Comparison of ENCODE assay signal across 8 cellular contexts in the genomic region with DNA sequence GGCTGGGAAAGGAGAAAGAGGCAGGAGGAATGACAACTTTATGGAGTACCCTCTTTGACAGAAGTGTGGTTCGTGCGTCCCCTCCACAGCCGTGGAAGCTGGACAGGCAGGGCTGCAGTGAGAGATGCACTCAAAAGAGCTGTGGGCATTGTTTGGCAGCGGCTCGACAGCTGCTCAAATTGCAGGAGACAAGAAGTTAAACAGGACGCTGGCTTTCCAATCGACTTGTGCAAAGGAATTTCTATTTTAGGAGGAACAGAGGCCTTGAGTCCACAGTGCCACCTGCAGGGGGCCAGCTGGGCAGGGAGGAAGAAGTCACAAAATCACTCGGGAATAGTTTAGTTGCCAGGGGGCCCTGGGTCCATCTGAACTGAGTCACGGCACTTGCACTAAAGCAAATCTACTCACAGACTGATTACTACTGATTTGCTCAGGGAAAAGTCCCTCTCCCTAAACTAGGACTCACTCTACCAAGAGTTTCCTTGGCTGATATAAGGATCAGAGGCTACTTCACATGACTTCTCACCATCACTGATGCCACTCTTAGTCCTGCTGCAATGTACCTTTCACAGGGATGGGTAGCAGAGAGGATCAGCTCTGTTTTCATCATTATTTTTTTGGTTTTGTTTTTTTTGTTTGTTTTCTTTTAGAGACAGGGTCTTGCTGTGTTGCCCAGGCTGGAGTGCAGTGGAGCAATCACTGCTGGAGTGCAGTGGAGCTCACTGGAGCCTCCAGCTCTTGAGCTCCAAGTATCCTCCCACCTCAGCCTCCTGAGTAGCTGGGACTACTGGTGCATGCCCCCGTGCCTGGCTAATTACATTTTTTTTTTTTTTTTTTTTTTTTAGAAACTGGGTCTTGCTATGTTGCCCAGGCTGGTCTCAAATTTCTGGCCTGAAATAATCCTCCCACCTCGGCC.
A peak's percentile ranks its signal among the peaks of the same experiment; 100 is the strongest.
DNase-seq lines count a peak whose midpoint lies in the region; ATAC-seq and TF ChIP-seq lines count a peak whose summit lies in the region.

No MANE protein-coding gene starts in this region.

- H3K4me2 ChIP-seq in PC-9 (peak overlapping the region; percentile 68), osteoblast (ENCODE audit: insufficient read depth, low read length) (peak overlapping the region; percentile 67)

- H3K4me3 ChIP-seq in PC-9 = no peak overlapping the region
- no peak overlapping the region for H3K4me3 ChIP-seq in esophagus squamous epithelium
- no peak overlapping the region for H3K4me3 ChIP-seq in osteoblast (ENCODE audit: insufficient read depth, low read length)

- no peak for TF ChIP-seq POLR2A in esophagus squamous epithelium (IDR thresholded peaks at IDR 0.05)

- H3K9me3 ChIP-seq in PC-9 (ENCODE audit: insufficient read depth, low read depth) (no peaks in the 10 kb centered on the region), esophagus squamous epithelium (no peaks in the 10 kb centered on the region), osteoblast (ENCODE audit: low read depth, low read length) (no peaks in the 10 kb centered on the region)

- H4K20me1 ChIP-seq in PC-9 (ENCODE audit: insufficient read depth) = no peaks in the 10 kb centered on the region
- H4K20me1 ChIP-seq in osteoblast (ENCODE audit: insufficient read depth, low read length) = no peaks in the 10 kb centered on the region

- TF ChIP-seq CTCF in PC-9 (conservative IDR thresholded peaks at IDR 0.05) (peak; percentile 73), esophagus squamous epithelium (IDR thresholded peaks at IDR 0.05) (peak in 5 of 6 experiments; percentile 53 to 84 (median 70)), osteoblast (IDR thresholded peaks at IDR 0.05; ENCODE audit: extremely low read depth, low read depth, low read length) (peak; percentile 70)

- peaks cover 27% of the 10 kb centered on the region; the same call in 1 of the 2 replicates for H3F3A ChIP-seq in PC-9 (ENCODE audit: insufficient read depth, low read depth)

- intact Hi-C loops in PC-9 (cut with micrococcal nuclease; ENCODE audit: unreplicated experiment) (loop anchor here (1.0 to 2.0 kb wide), 5 partner anchors 46 to 200 kb away; no protein-coding TSS in a partner anchor), esophagus squamous epithelium (cut with DNase I) (loop anchor here (10.0 kb wide), 1 partner anchor 86 kb away; no protein-coding TSS in a partner anchor)

- CTCF ChIA-PET in PC-9 (lab: Charles Lee) = interaction anchor here (0.5 to 1.0 kb wide), 2 partner anchors 91 to 573 kb away, joined by 3 to 5 read pairs; no protein-coding TSS in a partner anchor

- H3K27me3 ChIP-seq in PC-9 (ENCODE audit: insufficient read depth, low read depth) (no peaks in the 10 kb centered on the region), esophagus squamous epithelium (no peaks in the 10 kb centered on the region), osteoblast (ENCODE audit: insufficient read depth, low read length) (peaks cover 21% of the 10 kb centered on the region)

- no peak for ATAC-seq in GM18517 (IDR thresholded peaks at IDR 0.05; ENCODE audit: unreplicated experiment)

- WGBS in esophagus squamous epithelium, 2 donors = 21 to 26% methylated on average over 9 to 11 of the region's 11 CpGs

- no peaks in the 10 kb centered on the region for H3K9me2 ChIP-seq in PC-9 (ENCODE audit: insufficient read depth)

- H3K4me1 ChIP-seq in PC-9 (replicated peaks; ENCODE audit: insufficient read depth) (peaks cover 41% of the 10 kb centered on the region), esophagus squamous epithelium (peaks cover 20 to 74% (median 40%) of the 10 kb centered on the region in 3 donors), osteoblast (ENCODE audit: insufficient read depth, low read length) (peaks cover 43% of the 10 kb centered on the region)

- DNase-seq in GM04504 (ENCODE audit: low read depth) (peak; percentile 44), PC-9 (peak; percentile 79), esophagus squamous epithelium (lab: John Stamatoyannopoulos, UW) (no peak), osteoblast (ENCODE audit: insufficient read length, low spot score, missing footprints) (no peak), cortex of kidney (lab: John Stamatoyannopoulos, UW) (no peak), NOMO-1 treated with DMSO at 0.1 percent for 48 hours (lab: John Stamatoyannopoulos, UW; ENCODE audit: unreplicated experiment) (no peak)
- no peak for DNase-seq in effector CD4-positive, alpha-beta T cell

- POLR2A ChIA-PET in PC-9 (lab: Charles Lee; ENCODE audit: unreplicated experiment) = interaction anchor here (0.6 to 1.1 kb wide), 5 partner anchors 54 to 303 kb away, joined by 3 to 6 read pairs (median 4); no protein-coding TSS in a partner anchor

- H3K27ac ChIP-seq in PC-9 (peak overlapping the region; percentile 60), esophagus squamous epithelium (peak overlapping the region; percentile 51 to 61 (median 58)), osteoblast (ENCODE audit: low read depth, low read length) (no peak overlapping the region)

- BruUV-seq in PC-9 (replicated peaks; lab: Mats Ljungman, UMichigan) = no TSS peak

- H3K36me3 ChIP-seq in PC-9 (ENCODE audit: low read depth) = no peaks in the 10 kb centered on the region
- H3K36me3 ChIP-seq in esophagus squamous epithelium = no peaks in the 10 kb centered on the region
- no peaks in the 10 kb centered on the region for H3K36me3 ChIP-seq in osteoblast (ENCODE audit: insufficient read depth, low read length)

- H2AFZ ChIP-seq in PC-9 (peak overlapping the region; percentile 52; the same call in 1 of the 2 replicates), osteoblast (ENCODE audit: low read length) (peak overlapping the region; percentile 59)

- H3K79me2 ChIP-seq in PC-9 (ENCODE audit: low read depth) = no peaks in the 10 kb centered on the region
- no peaks in the 10 kb centered on the region for H3K79me2 ChIP-seq in osteoblast (ENCODE audit: insufficient read depth, low read length)

Comparison
In these comparisons a context has a peak if more than half of its experiments do, and no peak if none do; other contexts are left out.
1. DNase-seq: peak in GM04504 (single experiment) and PC-9 (2 of 2); none in esophagus squamous epithelium (single experiment), osteoblast (single experiment), cortex of kidney (single experiment), NOMO-1 treated with DMSO at 0.1 percent for 48 hours (single experiment) and effector CD4-positive, alpha-beta T cell (single experiment).
2. Peak in every context shown above with its lines, with median percentiles within 50 percentile points of each other: CTCF ChIP-seq.